Comparison of ENCODE assay signal across 15 cellular contexts in genomic region chr14:34989762-34990161, GRCh38. TPM values are rescaled to one million over a fixed set of nuclear protein-coding genes. Genes with fewer than 3 reads are reported as not detected.
DNase-seq lines count a peak whose midpoint lies in the region; ATAC-seq, FAIRE-seq and TF ChIP-seq lines count a peak whose summit lies in the region.
"Had no signal": no experiment of that assay in that cellular context is flagged by ENCODE, and none has a peak within 500 bp of the region (broad histone marks: within the 10 kb centered on the region; RNA-seq: fewer than 3 reads in every experiment).

No MANE protein-coding gene starts in this region.

- BruUV-seq in HepG2 (replicated peaks; lab: Mats Ljungman, UMichigan): no TSS peak

- in situ Hi-C loops in HepG2 (cut with HindIII; ENCODE audit: extremely low pct_ligation_motif_present, low pct_unique_long_range_greater_than_20kb): no loop called here
- in situ Hi-C loops in HAP-1 (cut with MboI; ENCODE audit: low sequenced_read_pairs): no loop called here

- no peak for TF ChIP-seq POLR2A in GM12892 (IDR thresholded peaks at IDR 0.05; ENCODE audit: low read depth, low read length)
- no peak for TF ChIP-seq POLR2A in HepG2 (IDR thresholded peaks at IDR 0.05; ENCODE audit: insufficient read depth in 1 of 2, low read depth in 2 of 2, low read length in 2 of 2)

- POLR2A ChIA-PET in CD8-positive, alpha-beta T cell (lab: Charles Lee): interaction anchor here (1.6 kb wide), 1 partner anchor 117 kb away, joined by 3 read pairs; no protein-coding TSS in a partner anchor
- POLR2A ChIA-PET in HepG2 (lab: Yijun Ruan, JAX): interaction anchor here (0.9 to 1.1 kb wide), 2 partner anchors 9 to 56 kb away, joined by 3 to 6 read pairs; partner anchors contain the start of gene FAM177A1

- TF ChIP-seq EP300 in HepG2 (IDR thresholded peaks at IDR 0.05; ENCODE audit: low read depth in 2 of 2, low read length in 2 of 2) (no peak), HepG2 (CRISPR knock-in tag; IDR thresholded peaks at IDR 0.05; ENCODE audit: borderline replicate concordance) (no peak)

- ATAC-seq in CD8-positive, alpha-beta T cell: no peak
- no peak for ATAC-seq in HepG2

- no peak overlapping the region for H3K9ac ChIP-seq in SU-DHL-6 (ENCODE audit: low read length)
- no peak overlapping the region for H3K9ac ChIP-seq in HepG2 (ENCODE audit: insufficient read depth, low read depth, low read length)

- CTCF ChIA-PET in CD8-positive, alpha-beta T cell (lab: Charles Lee): interaction anchor here (0.6 to 0.8 kb wide), 2 partner anchors 115 to 892 kb away, joined by 3 read pairs; partner anchors contain the start of gene BAZ1A
- CTCF ChIA-PET in HepG2 (lab: Yijun Ruan, JAX; ENCODE audit: low intra/inter-chr PET ratio, low total read pairs): no interaction called here

- no peak overlapping the region for H3K4me3 ChIP-seq in CD8-positive, alpha-beta T cell (ENCODE audit: low read depth, low read length)
- H3K4me3 ChIP-seq in SU-DHL-6 (ENCODE audit: insufficient read depth, low read length, poor library complexity, severe bottlenecking) (no peak overlapping the region), HepG2 (replicated peaks in 1 of 3; ENCODE audit: insufficient read depth in 1 of 3, low read depth in 2 of 3, low read length in 3 of 3) (no peak overlapping the region), HAP-1 (no peak overlapping the region)

- H3K9me3 ChIP-seq in CD8-positive, alpha-beta T cell (ENCODE audit: low read length): no peaks in the 10 kb centered on the region
- H3K9me3 ChIP-seq in SU-DHL-6 (ENCODE audit: insufficient read depth, low read length) (no peaks in the 10 kb centered on the region), HepG2 (ENCODE audit: low read length) (no peaks in the 10 kb centered on the region), HAP-1 (no peaks in the 10 kb centered on the region)

- intact Hi-C loops in CD8-positive, alpha-beta T cell (cut with DNase I, micrococcal nuclease): no loop called here
- intact Hi-C loops in HepG2 (cut with micrococcal nuclease; ENCODE audit: unreplicated experiment): loop anchor here (10.0 kb wide), 1 partner anchor 525 kb away; the partner anchor contains the start of gene SPTSSA

- H3K27me3 Mint-ChIP-seq in CD8-positive, alpha-beta T cell (ENCODE audit: low read depth): no peaks in the 10 kb centered on the region
- H3K27me3 Mint-ChIP-seq: CD8-positive, alpha-beta memory T cell had no signal

- no peak for TF ChIP-seq CTCF in CD8-positive, alpha-beta T cell (IDR thresholded peaks at IDR 0.05)
- TF ChIP-seq CTCF in SU-DHL-6 (IDR thresholded peaks at IDR 0.05; ENCODE audit: insufficient read depth, low read length, poor library complexity, severe bottlenecking) (no peak), HepG2 (CRISPR knock-in tag; IDR thresholded peaks at IDR 0.05) (no peak)

- H3F3A ChIP-seq in SU-DHL-6 (ENCODE audit: insufficient read depth): peaks cover 4% of the 10 kb centered on the region; the same call in 1 of the 2 replicates

- H3K9me2 ChIP-seq in SU-DHL-6 (replicated peaks; ENCODE audit: insufficient read depth, low read length): no peaks in the 10 kb centered on the region

- no peak overlapping the region for H3K4me3 Mint-ChIP-seq in CD8-positive, alpha-beta T cell
- H3K4me3 Mint-ChIP-seq: CD14-positive monocyte; CD8-positive, alpha-beta memory T cell had no signal

- no peak for DNase-seq in CD8-positive, alpha-beta T cell
- DNase-seq in GM12892 (ENCODE audit: insufficient read length) (no peak), HepG2 (ENCODE audit: low spot score) (no peak), T-helper 2 cell (no peak), HAP-1 (ENCODE audit: low spot score in 2 of 2) (no peak)
- DNase-seq in activated CD8-positive, alpha-beta memory T cell treated with anti-CD3 and anti-CD28 coated beads, Interleukin-2, amount 50 U/mL, for 48 hours: no peak
- DNase-seq: CD8-positive, alpha-beta memory T cell; DMS53; GF-D8; GOT3; HCEC 1CT had no signal

- H3K36me3 ChIP-seq in CD8-positive, alpha-beta T cell (ENCODE audit: insufficient read depth, low read length): no peaks in the 10 kb centered on the region
- H3K36me3 ChIP-seq in SU-DHL-6 (ENCODE audit: low read length) (peaks cover 6% of the 10 kb centered on the region; the same call in 1 of the 2 replicates), HepG2 (replicated peaks in 1 of 2; ENCODE audit: control insufficient read depth in 1 of 2, insufficient read depth in 2 of 2, low read length in 2 of 2) (no peaks in the 10 kb centered on the region; a peak in 1 of 5 replicates), HAP-1 (replicated peaks) (no peaks in the 10 kb centered on the region)

- no peaks in the 10 kb centered on the region for H3K9me3 Mint-ChIP-seq in CD8-positive, alpha-beta T cell
- H3K9me3 Mint-ChIP-seq: CD8-positive, alpha-beta memory T cell had no signal

- no peak overlapping the region for H3K27ac ChIP-seq in CD8-positive, alpha-beta T cell (ENCODE audit: low read depth, low read length)
- peak overlapping the region; percentile 10; the same call in 1 of the 2 replicates for H3K27ac ChIP-seq in SU-DHL-6 (ENCODE audit: low read depth, low read length)
- H3K27ac ChIP-seq in HepG2 (ENCODE audit: extremely low read length, insufficient read depth, low read length): no peak overlapping the region

- peak; percentile 40 for FAIRE-seq in GM12892 (lab: Jason Lieb, UNC)
- no peak for FAIRE-seq in HepG2 (lab: Jason Lieb, UNC)
- FAIRE-seq: GM18507, HTR-8/SVneo had no signal

- peak overlapping the region; percentile 23 for H3K27ac Mint-ChIP-seq in CD8-positive, alpha-beta T cell

- H2AFZ ChIP-seq in SU-DHL-6 (ENCODE audit: low read depth, low read length, severe bottlenecking) (no peak overlapping the region), HepG2 (ENCODE audit: low read length) (no peak overlapping the region)

- peaks cover 93% of the 10 kb centered on the region for H3K79me2 ChIP-seq in SU-DHL-6 (ENCODE audit: insufficient read depth, low read length)
- H3K79me2 ChIP-seq in HepG2 (ENCODE audit: insufficient read depth, low read length): peaks cover 91% of the 10 kb centered on the region

- peaks cover 17% of the 10 kb centered on the region for H3K36me3 Mint-ChIP-seq in CD8-positive, alpha-beta T cell

- no peaks in the 10 kb centered on the region for H3K27me3 ChIP-seq in CD8-positive, alpha-beta T cell (ENCODE audit: insufficient read depth, low read length)
- H3K27me3 ChIP-seq in SU-DHL-6 (ENCODE audit: low read length) (no peaks in the 10 kb centered on the region), HepG2 (ENCODE audit: control insufficient read depth in 1 of 2, insufficient read depth in 2 of 2, low read length in 2 of 2) (no peaks in the 10 kb centered on the region), HAP-1 (ENCODE audit: low read depth) (no peaks in the 10 kb centered on the region)

- H3K4me1 ChIP-seq in CD8-positive, alpha-beta T cell (ENCODE audit: insufficient read depth, low read length): peaks cover 13% of the 10 kb centered on the region
- H3K4me1 ChIP-seq in HepG2 (ENCODE audit: insufficient read depth, low read length): peaks cover 45% of the 10 kb centered on the region
- H3K4me1 ChIP-seq in HAP-1: peaks cover 3% of the 10 kb centered on the region

- H3K4me1 Mint-ChIP-seq in CD8-positive, alpha-beta T cell (ENCODE audit: low read depth): peaks cover 57% of the 10 kb centered on the region

- no peak overlapping the region for H3K4me2 ChIP-seq in SU-DHL-6 (ENCODE audit: low read depth, low read length, poor library complexity, severe bottlenecking)
- no peak overlapping the region for H3K4me2 ChIP-seq in HepG2 (ENCODE audit: low read depth, low read length)

- TF ChIP-seq RAD21 in HepG2 (CRISPR knock-in tag; IDR thresholded peaks at IDR 0.05): no peak

- no peaks in the 10 kb centered on the region; the same call in 1 of the 2 replicates for H4K20me1 ChIP-seq in SU-DHL-6 (ENCODE audit: low read depth, low read length)
- peaks cover 13% of the 10 kb centered on the region for H4K20me1 ChIP-seq in HepG2 (ENCODE audit: insufficient read depth, low read length)

RNA-seq across cellular contexts. Expression of gene SRP54, which starts 7.0 kb away (rescaled TPM):
- total RNA-seq in CD8-positive, alpha-beta T cell: 10 to 100 TPM; 40.4 to 42.4 TPM
- 84.2 TPM for polyA plus RNA-seq in GM12892 (2012; ENCODE audit: missing spikeins)
- total RNA-seq in HepG2 (2016; rRNA removed; fragmentation: Illumina TruSeq; extraction: Trizol): 207 and 297 TPM in 2 replicates
- 26.1 and 28.6 TPM in 2 replicates for total RNA-seq in HepG2 (2016; cell fraction: cytosol; rRNA removed; fragmentation: Illumina TruSeq; extraction: Trizol; ENCODE audit: low read depth)
- 210 and 295 TPM in 2 replicates for total RNA-seq in HepG2 (2016; cell fraction: insoluble cytoplasmic fraction; rRNA removed; fragmentation: Illumina TruSeq; extraction: Trizol)
- 41.2 and 50.0 TPM in 2 replicates for total RNA-seq in HepG2 (2016; cell fraction: membrane; rRNA removed; fragmentation: Illumina TruSeq; extraction: Trizol)
- total RNA-seq in HepG2 (2016; cell fraction: nucleus; rRNA removed; fragmentation: Illumina TruSeq; extraction: Trizol): 128 and 142 TPM in 2 replicates
- polyA plus RNA-seq in HepG2 (2011; rRNA removed): 36.0 and 42.2 TPM in 2 replicates
- polyA plus RNA-seq in HepG2 (2011; cell fraction: cytosol; rRNA removed): 45.2 and 47.0 TPM in 2 replicates
- polyA plus RNA-seq in HepG2 (2011; cell fraction: nucleus; rRNA removed): 62.5 and 64.9 TPM in 2 replicates
- polyA plus RNA-seq in HepG2 (2012): 101 and 113 TPM in 2 replicates
- 7.5 and 9.1 TPM in 2 replicates for polyA plus RNA-seq in HepG2 (2016; cell fraction: cytosol; fragmentation: Illumina TruSeq; extraction: Trizol; ENCODE audit: low read depth)
- polyA plus RNA-seq in HepG2 (2016; cell fraction: insoluble cytoplasmic fraction; fragmentation: Illumina TruSeq; extraction: Trizol; ENCODE audit: low read depth): 244 and 260 TPM in 2 replicates
- polyA plus RNA-seq in HepG2 (2016; cell fraction: membrane; fragmentation: Illumina TruSeq; extraction: Trizol; ENCODE audit: low read depth): 15.4 and 17.7 TPM in 2 replicates
- polyA plus RNA-seq in HepG2 (2016; cell fraction: nucleus; fragmentation: Illumina TruSeq; extraction: Trizol; ENCODE audit: insufficient read depth, low read depth): 152 and 167 TPM in 2 replicates
- 25.4 and 57.6 TPM in 2 replicates for polyA minus RNA-seq in HepG2 (2011; rRNA and poly(A)+ RNA removed; ENCODE audit: low replicate concordance)
- polyA minus RNA-seq in HepG2 (2011; cell fraction: cytosol; rRNA and poly(A)+ RNA removed): 60.0 and 62.4 TPM in 2 replicates
- 159 TPM in 2 replicates for polyA minus RNA-seq in HepG2 (2011; cell fraction: nucleus; rRNA and poly(A)+ RNA removed)

RNA-seq across cellular contexts. Expression of gene FAM177A1, which starts 56.3 kb away (rescaled TPM):
- total RNA-seq in CD8-positive, alpha-beta T cell: 100 to 1,000 TPM; 227 to 230 TPM
- 23.7 TPM for polyA plus RNA-seq in GM12892 (2012; ENCODE audit: missing spikeins)
- total RNA-seq in HepG2 (2016; rRNA removed; fragmentation: Illumina TruSeq; extraction: Trizol): 116 and 119 TPM in 2 replicates
- 259 and 291 TPM in 2 replicates for total RNA-seq in HepG2 (2016; cell fraction: cytosol; rRNA removed; fragmentation: Illumina TruSeq; extraction: Trizol; ENCODE audit: low read depth)
- 102 and 128 TPM in 2 replicates for total RNA-seq in HepG2 (2016; cell fraction: insoluble cytoplasmic fraction; rRNA removed; fragmentation: Illumina TruSeq; extraction: Trizol)
- total RNA-seq in HepG2 (2016; cell fraction: membrane; rRNA removed; fragmentation: Illumina TruSeq; extraction: Trizol): 219 and 242 TPM in 2 replicates
- total RNA-seq in HepG2 (2016; cell fraction: nucleus; rRNA removed; fragmentation: Illumina TruSeq; extraction: Trizol): 53.1 and 62.5 TPM in 2 replicates
- 69.0 and 72.9 TPM in 2 replicates for polyA plus RNA-seq in HepG2 (2011; rRNA removed)
- 43.1 and 47.2 TPM in 2 replicates for polyA plus RNA-seq in HepG2 (2011; cell fraction: cytosol; rRNA removed)
- 20.3 and 24.8 TPM in 2 replicates for polyA plus RNA-seq in HepG2 (2011; cell fraction: nucleus; rRNA removed)
- polyA plus RNA-seq in HepG2 (2012): 70.8 and 90.1 TPM in 2 replicates
- 323 and 351 TPM in 2 replicates for polyA plus RNA-seq in HepG2 (2016; cell fraction: cytosol; fragmentation: Illumina TruSeq; extraction: Trizol; ENCODE audit: low read depth)
- 125 and 131 TPM in 2 replicates for polyA plus RNA-seq in HepG2 (2016; cell fraction: insoluble cytoplasmic fraction; fragmentation: Illumina TruSeq; extraction: Trizol; ENCODE audit: low read depth)
- 209 and 229 TPM in 2 replicates for polyA plus RNA-seq in HepG2 (2016; cell fraction: membrane; fragmentation: Illumina TruSeq; extraction: Trizol; ENCODE audit: low read depth)
- 115 and 136 TPM in 2 replicates for polyA plus RNA-seq in HepG2 (2016; cell fraction: nucleus; fragmentation: Illumina TruSeq; extraction: Trizol; ENCODE audit: insufficient read depth, low read depth)
- 20.6 and 34.4 TPM in 2 replicates for polyA minus RNA-seq in HepG2 (2011; rRNA and poly(A)+ RNA removed; ENCODE audit: low replicate concordance)
- polyA minus RNA-seq in HepG2 (2011; cell fraction: cytosol; rRNA and poly(A)+ RNA removed): 25.4 and 27.2 TPM in 2 replicates
- polyA minus RNA-seq in HepG2 (2011; cell fraction: nucleus; rRNA and poly(A)+ RNA removed): 36.1 and 40.7 TPM in 2 replicates
